Comparison of ENCODE assay signal across 35 cellular contexts in the genomic region with DNA sequence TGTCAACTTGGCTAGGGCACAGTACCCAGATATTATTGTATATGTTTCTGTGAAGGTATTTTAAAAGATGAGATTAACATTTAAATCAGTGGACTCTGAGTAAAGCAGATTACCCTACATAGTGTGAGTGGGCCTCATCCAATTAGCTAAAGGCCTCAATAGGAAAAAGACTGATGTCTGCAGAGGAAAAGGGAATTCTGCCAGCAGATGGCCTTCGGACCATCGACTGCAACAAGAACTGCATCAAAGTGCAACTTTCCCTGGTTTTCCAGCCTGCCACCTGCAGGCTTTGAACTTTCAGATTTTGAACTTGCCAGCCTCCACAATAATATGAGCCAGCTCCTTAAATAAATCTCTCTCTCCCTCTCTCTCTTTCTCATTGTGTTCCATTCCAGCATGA.
"Had no signal": no experiment of that assay in that cellular context is flagged by ENCODE, and none has a peak within 500 bp of the region (broad histone marks: within the 10 kb centered on the region; RNA-seq: fewer than 3 reads in every experiment).

No MANE protein-coding gene starts in this region.

- H3K4me3 ChIP-seq: coronary artery, dorsolateral prefrontal cortex, gastroesophageal sphincter, hepatocyte, left ventricle myocardium inferior, lung, mucosa of descending colon, skin epidermis, stomach, thyroid gland, upper lobe of left lung, vagina had no signal

- H3K4me1 ChIP-seq: gastroesophageal sphincter, stomach, thyroid gland, upper lobe of left lung, vagina had no signal

- ATAC-seq: activated T-cell treated with anti-CD3 and anti-CD28 coated beads, Interleukin-2, amount 50 U/mL, for 4 hours; activated T-helper 17 cell treated with anti-CD3 and anti-CD28 coated beads, Interleukin-2, amount 50 U/mL, for 72 hours; gastroesophageal sphincter; mucosa of descending colon; sciatic nerve; stimulated activated memory B cell treated with anti-CD40 and anti-IgM and Interleukin-4, amounts not matched to agents 10 μg/mL and 1 μg/mL and 100 μg/mL, for 72 hours had no signal

- H3K4me2 ChIP-seq: hepatocyte had no signal

- H3K4me3 Mint-ChIP-seq: activated CD4-positive, alpha-beta memory T cell treated with anti-CD3 and anti-CD28 coated beads for 36 hours; activated CD4-positive, alpha-beta T cell treated with anti-CD3 and anti-CD28 coated beads, Interleukin-2, amount 10 ng/mL, durations not matched to agents 24 days and 14 days; activated T-cell treated with anti-CD3 and anti-CD28 coated beads, Interleukin-2, amount 50 U/mL, for 4 hours; activated T-helper 17 cell treated with anti-CD3 and anti-CD28 coated beads, Interleukin-2, amount 50 U/mL, for 72 hours; nephron; stimulated activated memory B cell treated with anti-CD40 and anti-IgM and Interleukin-4, amounts not matched to agents 10 μg/mL and 1 μg/mL and 100 μg/mL, for 72 hours; T-helper 2 cell treated with Interferon-gamma antibody and Interleukin-4, amounts not matched to agents 5 μg/mL and 100 μg/mL, for 36 hours had no signal

- H3K27me3 ChIP-seq: brain microvascular endothelial cell, dorsolateral prefrontal cortex, gastroesophageal sphincter, hepatocyte, neutrophil, thyroid gland, upper lobe of left lung, vagina had no signal

- H3K79me2 ChIP-seq: hepatocyte had no signal

- DNase-seq: activated CD4-positive, alpha-beta memory T cell treated with anti-CD3 and anti-CD28 coated beads for 36 hours; activated CD4-positive, alpha-beta T cell treated with anti-CD3 and anti-CD28 coated beads, Interleukin-2, amount 10 ng/mL, durations not matched to agents 24 days and 14 days; activated CD4-positive, CD25-positive, alpha-beta regulatory T cell treated with anti-CD3 and anti-CD28 coated beads, Interleukin-2, amount 50 U/mL, for 72 hours; activated gamma-delta T cell treated with Interleukin-2 at 50 U/mL for 16 hours; activated naive CD4-positive, alpha-beta T cell treated with anti-CD3 and anti-CD28 coated beads, Interleukin-2, amount 50 U/mL, for 16 hours; activated T-cell treated with anti-CD3 and anti-CD28 coated beads, Interleukin-2, amount 50 U/mL, for 4 hours; amniotic stem cell; brain microvascular endothelial cell; dorsolateral prefrontal cortex; effector memory CD4-positive, alpha-beta T cell; kidney glomerular epithelial cell; left ventricle myocardium inferior; mucosa of descending colon; stimulated activated CD4-positive, alpha-beta T cell treated with anti-CD3 and anti-CD28 coated beads, Interleukin-12 subunit alpha, Interleukin-12 subunit beta, amount 100 ng/mL, for 4 hours; stimulated activated CD4-positive, alpha-beta T cell treated with anti-CD3 and anti-CD28 coated beads, Interleukin-4, amount 100 ng/mL, for 1 hour; stomach; T-helper 1 cell; thyroid gland; upper lobe of left lung had no signal

- H3K36me3 Mint-ChIP-seq: activated CD4-positive, alpha-beta memory T cell treated with anti-CD3 and anti-CD28 coated beads for 36 hours; stimulated activated memory B cell treated with anti-CD40 and anti-IgM and Interleukin-4, amounts not matched to agents 10 μg/mL and 1 μg/mL and 100 μg/mL, for 72 hours had no signal

- H3K27ac Mint-ChIP-seq: activated CD4-positive, alpha-beta memory T cell treated with anti-CD3 and anti-CD28 coated beads for 36 hours; activated CD4-positive, alpha-beta T cell treated with anti-CD3 and anti-CD28 coated beads, Interleukin-2, amount 10 ng/mL, durations not matched to agents 24 days and 14 days; activated T-helper 17 cell treated with anti-CD3 and anti-CD28 coated beads, Interleukin-2, amount 50 U/mL, for 72 hours; progenitor cell of endocrine pancreas; stimulated activated memory B cell treated with anti-CD40 and anti-IgM and Interleukin-4, amounts not matched to agents 10 μg/mL and 1 μg/mL and 100 μg/mL, for 72 hours; T-helper 2 cell treated with Interferon-gamma antibody and Interleukin-4, amounts not matched to agents 5 μg/mL and 100 μg/mL, for 36 hours had no signal

- H3K9me3 ChIP-seq: gastroesophageal sphincter, mucosa of descending colon, neutrophil, stomach, thyroid gland, upper lobe of left lung, vagina had no signal

- FAIRE-seq: astrocyte, endothelial cell of umbilical vein had no signal

- H3K36me3 ChIP-seq: brain microvascular endothelial cell, gastroesophageal sphincter, left ventricle myocardium inferior, neutrophil, stomach, thyroid gland, upper lobe of left lung, vagina had no signal

- H3K4me1 Mint-ChIP-seq: activated CD4-positive, alpha-beta T cell treated with anti-CD3 and anti-CD28 coated beads, Interleukin-2, amount 10 ng/mL, durations not matched to agents 24 days and 14 days; activated T-helper 17 cell treated with anti-CD3 and anti-CD28 coated beads, Interleukin-2, amount 50 U/mL, for 72 hours; stimulated activated memory B cell treated with anti-CD40 and anti-IgM and Interleukin-4, amounts not matched to agents 10 μg/mL and 1 μg/mL and 100 μg/mL, for 72 hours had no signal

- H2AFZ ChIP-seq: hepatocyte had no signal

- H3K27ac ChIP-seq: brain microvascular endothelial cell, coronary artery, dorsolateral prefrontal cortex, gastroesophageal sphincter, hepatocyte, left ventricle myocardium inferior, neutrophil, skin epidermis, stomach, thyroid gland, upper lobe of left lung, vagina, VCaP had no signal

- H3K9me3 Mint-ChIP-seq: activated CD4-positive, alpha-beta memory T cell treated with anti-CD3 and anti-CD28 coated beads for 36 hours; activated CD4-positive, alpha-beta T cell treated with anti-CD3 and anti-CD28 coated beads, Interleukin-2, amount 10 ng/mL, durations not matched to agents 24 days and 14 days; activated T-cell treated with anti-CD3 and anti-CD28 coated beads, Interleukin-2, amount 50 U/mL, for 4 hours; activated T-helper 17 cell treated with anti-CD3 and anti-CD28 coated beads, Interleukin-2, amount 50 U/mL, for 72 hours; T-helper 2 cell treated with Interferon-gamma antibody and Interleukin-4, amounts not matched to agents 5 μg/mL and 100 μg/mL, for 36 hours had no signal

- H3K27me3 Mint-ChIP-seq: activated CD4-positive, alpha-beta T cell treated with anti-CD3 and anti-CD28 coated beads, Interleukin-2, amount 10 ng/mL, durations not matched to agents 24 days and 14 days; stimulated activated memory B cell treated with anti-CD40 and anti-IgM and Interleukin-4, amounts not matched to agents 10 μg/mL and 1 μg/mL and 100 μg/mL, for 72 hours had no signal
